In genomic region chr10:32347363-32347735, GRCh38 we compare ENCODE assay signal across 8 cellular contexts. TPM values are rescaled to one million over a fixed set of nuclear protein-coding genes. Genes with fewer than 3 reads are reported as not detected.
DNase-seq lines count a peak whose midpoint lies in the region; ATAC-seq, FAIRE-seq and TF ChIP-seq lines count a peak whose summit lies in the region.

No MANE protein-coding gene starts in this region.

- no peak for FAIRE-seq in GM12878 (lab: Jason Lieb, UNC)

- SMC1A ChIA-PET in GM12878 (lab: Charles Lee; ENCODE audit: uncharacterized antibody, unreplicated experiment): interaction anchor here (1.0 to 2.8 kb wide), 9 partner anchors 10 to 157 kb away, joined by 4 to 25 read pairs (median 7); no protein-coding TSS in a partner anchor

- H3K4me1 ChIP-seq in GM12878 (ENCODE audit: control insufficient read depth, insufficient read depth, low read length): no peaks in the 10 kb centered on the region; the same call in 1 of the 2 replicates
- H3K4me1 ChIP-seq in lower lobe of right lung: peaks cover 72% of the 10 kb centered on the region
- peaks cover 36% of the 10 kb centered on the region for H3K4me1 ChIP-seq in upper lobe of right lung

- peak overlapping the region; percentile 100 for H3K9ac ChIP-seq in GM12878 (ENCODE audit: control insufficient read depth, insufficient read depth, low read length)

- intact Hi-C loops in GM12878 (cut with micrococcal nuclease; ENCODE audit: unreplicated experiment) (loop anchor here (10.0 kb wide), 1 partner anchor 293 kb away; the partner anchor contains the start of gene KIF5B), lower lobe of right lung (cut with DNase I) (no loop called here), upper lobe of right lung (cut with DNase I) (no loop called here)

- H3K4me3 ChIP-seq in AG04449 (ENCODE audit: low read depth, low read length) (peak overlapping the region; percentile 94), GM12878 (peak overlapping the region; percentile 72), lower lobe of right lung (peak overlapping the region; percentile 90), upper lobe of right lung (peak overlapping the region; percentile 91)

- RAD21 ChIA-PET in GM12878 (lab: Charles Lee; ENCODE audit: unreplicated experiment): interaction anchor here (0.6 to 2.6 kb wide), 6 partner anchors 10 to 91 kb away, joined by 3 to 14 read pairs (median 8); no protein-coding TSS in a partner anchor

- ATAC-seq in GM19043 (IDR thresholded peaks at IDR 0.05; ENCODE audit: low read depth, unreplicated experiment): peak; percentile 2
- ATAC-seq in HG03439 (IDR thresholded peaks at IDR 0.05; ENCODE audit: unreplicated experiment): peak; percentile 13
- no peak; the same call in 2 of the 3 replicates for ATAC-seq in GM12878
- ATAC-seq in lower lobe of right lung: peak; percentile 0 to 18
- peak; percentile 3 for ATAC-seq in upper lobe of right lung

- TF ChIP-seq RAD21 in GM12878 (IDR thresholded peaks at IDR 0.05; ENCODE audit: insufficient read depth, low read depth, low read length): no peak

- WGBS in GM12878 (ENCODE audit: insufficient coverage, insufficient replicate concordance, low lambda C conversion rate, missing lambda C conversion rate): under 1% methylated on average over 30 of the region's 46 CpGs

- peak overlapping the region; percentile 68 for H3K4me2 ChIP-seq in GM12878 (ENCODE audit: control insufficient read depth, insufficient read depth)

- POLR2A ChIA-PET in AG04449 (lab: Yijun Ruan, JAX): no interaction called here
- POLR2A ChIA-PET in GM12878 (lab: Charles Lee): interaction anchor here (0.6 to 2.1 kb wide), 6 partner anchors 13 to 134 kb away, joined by 3 to 9 read pairs (median 4); no protein-coding TSS in a partner anchor

- H3K27me3 ChIP-seq in GM12878 (replicated peaks in 1 of 2; ENCODE audit: control insufficient read depth in 2 of 2, insufficient read depth in 2 of 2, low read length in 1 of 2): no peaks in the 10 kb centered on the region
- H3K27me3 ChIP-seq in lower lobe of right lung (ENCODE audit: low read depth): no peaks in the 10 kb centered on the region
- no peaks in the 10 kb centered on the region for H3K27me3 ChIP-seq in upper lobe of right lung

- peaks cover 48% of the 10 kb centered on the region for H3K79me2 ChIP-seq in GM12878 (ENCODE audit: control insufficient read depth, insufficient read depth, low read length)

- no peaks in the 10 kb centered on the region for H3K9me3 ChIP-seq in GM12878 (replicated peaks; ENCODE audit: control insufficient read depth, insufficient read depth, low read length)
- no peaks in the 10 kb centered on the region for H3K9me3 ChIP-seq in lower lobe of right lung
- no peaks in the 10 kb centered on the region for H3K9me3 ChIP-seq in upper lobe of right lung

- no peak for TF ChIP-seq CTCF in AG04449 (IDR thresholded peaks at IDR 0.05; ENCODE audit: insufficient read depth, low read length, missing control alignments)
- no peak for TF ChIP-seq CTCF in GM12878 (IDR thresholded peaks at IDR 0.05 in 2 of 3, conservative IDR thresholded peaks at IDR 0.05 in 1 of 3; ENCODE audit: control insufficient read depth in 2 of 3, extremely low read depth in 1 of 3, insufficient read depth in 1 of 3, low read depth in 3 of 3, low read length in 3 of 3)
- TF ChIP-seq CTCF in lower lobe of right lung (IDR thresholded peaks at IDR 0.05): no peak
- no peak for TF ChIP-seq CTCF in upper lobe of right lung (IDR thresholded peaks at IDR 0.05)

- BruUV-seq in GM12878 (replicated peaks; lab: Mats Ljungman, UMichigan): no TSS peak

- peak overlapping the region; percentile 71 for H2AFZ ChIP-seq in GM12878 (ENCODE audit: control insufficient read depth, low read depth, low read length)

- H4K20me1 ChIP-seq in GM12878 (ENCODE audit: control insufficient read depth, insufficient read depth): no peaks in the 10 kb centered on the region

- CTCF ChIA-PET in AG04449 (lab: Yijun Ruan, JAX): interaction anchor here (1.2 to 1.5 kb wide), 4 partner anchors 10 to 92 kb away, joined by 3 to 4 read pairs (median 4); no protein-coding TSS in a partner anchor
- CTCF ChIA-PET in GM12878 (lab: Yijun Ruan, JAX): interaction anchor here (1.1 to 3.7 kb wide), 9 partner anchors 9 to 91 kb away, joined by 3 to 19 read pairs (median 7); no protein-coding TSS in a partner anchor

- TF ChIP-seq POLR2A in GM12878 (IDR thresholded peaks at IDR 0.05; ENCODE audit: low read depth, low read length): no peak

- H3K27ac ChIP-seq in GM12878 (ENCODE audit: control insufficient read depth, insufficient read depth): peak overlapping the region; percentile 100
- H3K27ac ChIP-seq in lower lobe of right lung: peak overlapping the region; percentile 100
- peak overlapping the region; percentile 100 for H3K27ac ChIP-seq in upper lobe of right lung

- no peak for TF ChIP-seq EP300 in GM12878 (IDR thresholded peaks at IDR 0.05; ENCODE audit: borderline replicate concordance in 1 of 2, control insufficient read depth in 1 of 2, low read depth in 2 of 2, low read length in 2 of 2)

- H3K36me3 ChIP-seq in GM12878 (ENCODE audit: control insufficient read depth in 2 of 2, insufficient read depth in 2 of 2, low read length in 1 of 2) (peaks cover 0 to 6% of the 10 kb centered on the region in 2 experiments; a peak in 1 of 4 replicates), lower lobe of right lung (peaks cover 12% of the 10 kb centered on the region), upper lobe of right lung (peaks cover 13% of the 10 kb centered on the region)

- DNase-seq in AG04449 (ENCODE audit: low read depth, low spot score) (no peak), GM12878 (ENCODE audit: low read depth, low spot score) (no peak), lower lobe of right lung (no peak), upper lobe of right lung (no peak), NCI-H1048 (lab: John Stamatoyannopoulos, UW) (no peak), occipital lobe (lab: John Stamatoyannopoulos, UW) (no peak)

- in situ Hi-C loops in GM12878 (cut with MboI): loop anchor here (10.0 kb wide), 2 partner anchors 93 to 293 kb away; partner anchors contain the start of gene KIF5B

TF ChIP-seq in GM12878, 131 proteins besides CTCF, POLR2A, EP300 and RAD21 (continues in another document):
- TF ChIP-seq IKZF1 (conservative IDR thresholded peaks at IDR 0.05) (peak; percentile 89), NR2F1 (conservative IDR thresholded peaks at IDR 0.05) (peak; percentile 29; the same call in 1 of the 2 replicates), NKRF (conservative IDR thresholded peaks at IDR 0.05) (peak; percentile 48; the same call in 1 of the 2 replicates), NFXL1 (IDR thresholded peaks at IDR 0.05; ENCODE audit: borderline replicate concordance) (peak; percentile 3; the same call in 1 of the 2 replicates), TAF1 (IDR thresholded peaks at IDR 0.05; ENCODE audit: borderline replicate concordance, low read depth, low read length) (no peak), DPF2 (IDR thresholded peaks at IDR 0.05) (peak; percentile 88), IRF5 (IDR thresholded peaks at IDR 0.05; ENCODE audit: borderline replicate concordance) (no peak), SMC3 (IDR thresholded peaks at IDR 0.05; ENCODE audit: borderline replicate concordance, low read length) (no peak), ETV6 (conservative IDR thresholded peaks at IDR 0.05 in 1 of 2, IDR thresholded peaks at IDR 0.05 in 1 of 2; ENCODE audit: borderline replicate concordance in 1 of 2, low read depth in 1 of 2) (0 out of 4 replicates have a peak, but pooled peaks of 1 of the 2 experiments have one; percentile 28)

RNA-seq across cellular contexts. Expression of gene EPC1, which starts 0.4 kb away (rescaled TPM):
- 161 and 173 TPM in 2 replicates for total RNA-seq in GM12878 (2013; cell fraction: nucleolus; rRNA removed)
- total RNA-seq in GM12878 (2014; rRNA removed) (19.0 and 23.7 TPM in 2 replicates), GM12878 (2014; rRNA removed; fragmentation: Illumina TruSeq; extraction: Trizol) (19.2 and 19.7 TPM in 2 replicates), GM12878 (2021) (20.4 and 22.1 TPM in 2 replicates), lower lobe of right lung (40.3 TPM), upper lobe of right lung (36.0 TPM), occipital lobe (99.4 TPM)
- 20.9 TPM for polyA plus RNA-seq in GM12878 (2011; ENCODE audit: low read depth)
- polyA plus RNA-seq in GM12878 (2011; rRNA removed) (59.2 and 68.1 TPM in 2 replicates), GM12878 (2014; fragmentation: Illumina TruSeq; extraction: Trizol) (27.8 and 36.2 TPM in 2 replicates), GM12878 (2014; fragmentation: Nextera tagmentation; extraction: Ambion mirVana) (1 to 10 TPM; 6.8 to 7.6 TPM), GM12878 (2014; rRNA removed) (20.7 and 21.5 TPM in 2 replicates), GM12878 (2016; fragmentation: Nextera tagmentation; extraction: Ambion mirVana) (10 to 100 TPM; 15.0 to 15.6 TPM)
- polyA plus RNA-seq in GM12878 (2011; cell fraction: cytosol; rRNA removed): 34.2 and 34.6 TPM in 2 replicates
- polyA plus RNA-seq in GM12878 (2011; cell fraction: nucleus; rRNA removed): 53.3 and 68.6 TPM in 2 replicates
- polyA plus RNA-seq in GM12878 (2012): 18.8 and 25.4 TPM in 2 replicates
- polyA minus RNA-seq in GM12878 (2011; rRNA and poly(A)+ RNA removed): 90.9 and 130 TPM in 2 replicates
- polyA minus RNA-seq in GM12878 (2011; cell fraction: cytosol; rRNA and poly(A)+ RNA removed): 15.6 and 24.0 TPM in 2 replicates
- polyA minus RNA-seq in GM12878 (2011; cell fraction: nucleus; rRNA and poly(A)+ RNA removed): 66.1 and 97.8 TPM in 2 replicates
